In genomic region chr2:73174244-73174643, GRCh38 we compare ENCODE assay signal across 36 cellular contexts. TPM values are rescaled to one million over a fixed set of nuclear protein-coding genes. Genes with fewer than 3 reads are reported as not detected.
"Had no signal": no experiment of that assay in that cellular context is flagged by ENCODE, and none has a peak within 500 bp of the region (broad histone marks: within the 10 kb centered on the region; RNA-seq: fewer than 3 reads in every experiment).

No MANE protein-coding gene starts in this region.

- H3K4me3 ChIP-seq: body of pancreas, colonic mucosa, gastrocnemius medialis, hepatocyte, right lobe of liver, skin epidermis, thoracic aorta, upper lobe of left lung, vagina had no signal

- H3K36me3 Mint-ChIP-seq: activated naive CD4-positive, alpha-beta T cell treated with anti-CD3 and anti-CD28 coated beads, Interleukin-2, amount 50 U/mL, for 24 hours; naive thymus-derived CD4-positive, alpha-beta T cell had no signal

- H3K4me3 Mint-ChIP-seq: activated CD4-positive, alpha-beta T cell treated with anti-CD3 and anti-CD28 coated beads, Interleukin-2, amount 10 ng/mL, durations not matched to agents 7 days and 5 days; stimulated activated naive CD8-positive, alpha-beta T cell treated with anti-CD3 and anti-CD28 coated beads, Interleukin-15, Interleukin-2, amounts not matched to agents 100 ng/mL and 50 ng/mL, for 24 hours had no signal

- H3K4me1 ChIP-seq: colonic mucosa had no signal

- DNase-seq: activated CD4-positive, alpha-beta memory T cell treated with anti-CD3 and anti-CD28 coated beads, Interleukin-2, amount 10 ng/mL, durations not matched to agents 7 days and 5 days; activated CD4-positive, alpha-beta T cell treated with anti-CD3 and anti-CD28 coated beads for 1 hour; activated CD4-positive, alpha-beta T cell treated with anti-CD3 and anti-CD28 coated beads, Interleukin-2, amount 10 ng/mL, durations not matched to agents 7 days and 5 days; activated gamma-delta T cell treated with Interleukin-2 at 50 U/mL for 16 hours; activated T-cell treated with anti-CD3 and anti-CD28 coated beads, Interleukin-2, amount 50 U/mL, for 4 hours; anterior cingulate cortex; body of pancreas; cerebellar nuclear complex; colonic mucosa; effector memory CD4-positive, alpha-beta T cell; erythroblast; gastrocnemius medialis; glutamatergic neuron; kidney; left colon; midbrain; naive thymus-derived CD4-positive, alpha-beta T cell; right lobe of liver; stimulated activated CD4-positive, alpha-beta T cell treated with anti-CD3 and anti-CD28 coated beads, Interleukin-12 subunit alpha, Interleukin-12 subunit beta, amount 100 ng/mL, for 4 hours; stimulated activated CD4-positive, alpha-beta T cell treated with anti-CD3 and anti-CD28 coated beads, Interleukin-4, amount 100 ng/mL, for 1 hour; T-helper 2 cell; upper lobe of left lung had no signal

- H3K27ac Mint-ChIP-seq: activated CD4-positive, alpha-beta memory T cell treated with anti-CD3 and anti-CD28 coated beads, Interleukin-2, amount 10 ng/mL, durations not matched to agents 7 days and 5 days; activated CD4-positive, alpha-beta T cell treated with anti-CD3 and anti-CD28 coated beads, Interleukin-2, amount 10 ng/mL, durations not matched to agents 7 days and 5 days; activated naive CD4-positive, alpha-beta T cell treated with anti-CD3 and anti-CD28 coated beads, Interleukin-2, amount 50 U/mL, for 24 hours; activated T-helper 17 cell treated with anti-CD3 and anti-CD28 coated beads, Interleukin-2, amount 50 U/mL, for 72 hours; progenitor cell of endocrine pancreas; stimulated activated naive CD8-positive, alpha-beta T cell treated with anti-CD3 and anti-CD28 coated beads, Interleukin-15, Interleukin-2, amounts not matched to agents 100 ng/mL and 50 ng/mL, for 24 hours had no signal

- H3K4me2 ChIP-seq: hepatocyte had no signal

- ATAC-seq: activated T-cell treated with anti-CD3 and anti-CD28 coated beads, Interleukin-2, amount 50 U/mL, for 4 hours; activated T-helper 17 cell treated with anti-CD3 and anti-CD28 coated beads, Interleukin-2, amount 50 U/mL, for 72 hours; body of pancreas; gastrocnemius medialis; left colon; naive thymus-derived CD4-positive, alpha-beta T cell; right lobe of liver had no signal

- H3K79me2 ChIP-seq: hepatocyte had no signal

- H2AFZ ChIP-seq: hepatocyte had no signal

- H3K36me3 ChIP-seq: colonic mucosa, gastrocnemius medialis, neutrophil, right lobe of liver, thoracic aorta, upper lobe of left lung, vagina had no signal

- H3K27ac ChIP-seq: body of pancreas, colonic mucosa, gastrocnemius medialis, hepatocyte, neutrophil, right lobe of liver, skin epidermis, thoracic aorta, upper lobe of left lung, vagina had no signal

- H3K9me3 ChIP-seq: body of pancreas, colonic mucosa, gastrocnemius medialis, neutrophil, right lobe of liver, thoracic aorta, upper lobe of left lung, vagina had no signal

- H3K27me3 ChIP-seq: right lobe of liver, vagina had no signal

- H3K9me3 Mint-ChIP-seq: activated CD4-positive, alpha-beta memory T cell treated with anti-CD3 and anti-CD28 coated beads, Interleukin-2, amount 10 ng/mL, durations not matched to agents 7 days and 5 days; activated CD4-positive, alpha-beta T cell treated with anti-CD3 and anti-CD28 coated beads, Interleukin-2, amount 10 ng/mL, durations not matched to agents 7 days and 5 days; activated naive CD4-positive, alpha-beta T cell treated with anti-CD3 and anti-CD28 coated beads, Interleukin-2, amount 50 U/mL, for 24 hours; activated T-cell treated with anti-CD3 and anti-CD28 coated beads, Interleukin-2, amount 50 U/mL, for 4 hours; activated T-helper 17 cell treated with anti-CD3 and anti-CD28 coated beads, Interleukin-2, amount 50 U/mL, for 72 hours; stimulated activated naive CD8-positive, alpha-beta T cell treated with anti-CD3 and anti-CD28 coated beads, Interleukin-15, Interleukin-2, amounts not matched to agents 100 ng/mL and 50 ng/mL, for 24 hours had no signal

RNA-seq across cellular contexts. Expression of gene NOTO, which starts 28.1 kb away (rescaled TPM):
- total RNA-seq: activated CD4-positive, alpha-beta memory T cell treated with anti-CD3 and anti-CD28 coated beads, Interleukin-2, amount 10 ng/mL, durations not matched to agents 7 days and 5 days; activated CD4-positive, alpha-beta T cell treated with anti-CD3 and anti-CD28 coated beads, Interleukin-2, amount 10 ng/mL, durations not matched to agents 7 days and 5 days; activated T-cell treated with anti-CD3 and anti-CD28 coated beads, Interleukin-2, amount 50 U/mL, for 4 hours; activated T-helper 17 cell treated with anti-CD3 and anti-CD28 coated beads, Interleukin-2, amount 50 U/mL, for 72 hours; body of pancreas; colonic mucosa; dermis microvascular lymphatic vessel endothelial cell; gastrocnemius medialis; hepatocyte; kidney; lower leg skin; naive thymus-derived CD4-positive, alpha-beta T cell; osteocyte; progenitor cell of endocrine pancreas; renal cortical epithelial cell; right lobe of liver; subcutaneous adipose tissue; thoracic aorta; vagina had no signal
